Comparison of ENCODE assay signal across 1 cellular context in genomic region chr18:75253784-75254183, GRCh38.
TF ChIP-seq lines count a peak whose summit lies in the region.

No MANE protein-coding gene starts in this region.

TF ChIP-seq in WTC11, 78 proteins besides CTCF, POLR2A, EP300 and RAD21 (continued from another document):
- TF ChIP-seq FOXP4 (CRISPR knock-in tag; IDR thresholded peaks at IDR 0.05) (no peak), ZNF423 (CRISPR knock-in tag; IDR thresholded peaks at IDR 0.05) (no peak), GABPB1 (CRISPR knock-in tag; IDR thresholded peaks at IDR 0.05) (no peak), E2F1 (CRISPR knock-in tag; IDR thresholded peaks at IDR 0.05) (no peak), NR2C2 (CRISPR knock-in tag; IDR thresholded peaks at IDR 0.05) (no peak)
